In genomic region chr14:55513491-55513890, GRCh38 we compare ENCODE assay signal across 26 cellular contexts.
"Had no signal": no experiment of that assay in that cellular context is flagged by ENCODE, and none has a peak within 500 bp of the region (broad histone marks: within the 10 kb centered on the region; RNA-seq: fewer than 3 reads in every experiment).

No MANE protein-coding gene starts in this region.

- H3K36me3 ChIP-seq: stomach, suprapubic skin, thoracic aorta, thyroid gland, tibial artery, tibial nerve, transverse colon, upper lobe of left lung, upper lobe of right lung, uterus, vagina had no signal

- DNase-seq: stimulated activated CD4-positive, alpha-beta T cell treated with anti-CD3 and anti-CD28 coated beads, Interleukin-2, amount 100 ng/mL, for 48 hours; stimulated activated CD4-positive, alpha-beta T cell treated with anti-CD3 and anti-CD28 coated beads, Interleukin-4, amount 100 ng/mL, for 1 hour; stimulated activated CD4-positive, alpha-beta T cell treated with anti-CD3 and anti-CD28 coated beads, Interleukin-4, amount 100 ng/mL, for 24 hours; stimulated activated CD4-positive, alpha-beta T cell treated with anti-CD3 and anti-CD28 coated beads, Interleukin-4, amount 100 ng/mL, for 4 hours; stimulated activated CD8-positive, alpha-beta memory T cell treated with anti-CD3 and anti-CD28 coated beads, Interleukin-4, amount 100 ng/mL, for 48 hours; stimulated activated naive B cell treated with anti-CD40 and anti-IgM and Interleukin-4, amounts not matched to agents 10 μg/mL and 1 μg/mL and 100 μg/mL, for 72 hours; stimulated activated naive CD4-positive, alpha-beta T cell; stimulated activated naive CD4-positive, alpha-beta T cell treated with Interleukin-2 at 50 U/mL for 16 hours; stimulated activated naive CD8-positive, alpha-beta T cell treated with anti-CD3 and anti-CD28 coated beads, Interleukin-15, amount 100 ng/mL, for 72 hours; stimulated activated naive CD8-positive, alpha-beta T cell treated with anti-CD3 and anti-CD28 coated beads, Interleukin-15, Interleukin-2, amounts not matched to agents 100 U/mL and 50 U/mL, for 24 hours; stomach; substantia nigra; testis; thyroid gland; tibial artery; transverse colon; trophoblast cell; upper lobe of right lung; uterus had no signal

- ATAC-seq: stimulated activated effector memory CD8-positive, alpha-beta T cell treated with anti-CD3 and anti-CD28 coated beads, Interleukin-12 subunit alpha, Interleukin-12 subunit beta, amount 100 ng/mL, for 72 hours; stimulated activated memory B cell treated with anti-CD40 and anti-IgM and Interleukin-4, amounts not matched to agents 10 μg/mL and 1 μg/mL and 100 μg/mL, for 72 hours; stimulated activated naive B cell treated with anti-CD40 and anti-IgM and Interleukin-4, amounts not matched to agents 10 μg/mL and 1 μg/mL and 100 μg/mL, for 72 hours; stimulated activated naive CD8-positive, alpha-beta T cell treated with anti-CD3 and anti-CD28 coated beads, Interleukin-15, amount 100 ng/mL, for 72 hours; stimulated activated naive CD8-positive, alpha-beta T cell treated with anti-CD3 and anti-CD28 coated beads, Interleukin-15, Interleukin-2, amounts not matched to agents 100 U/mL and 50 U/mL, for 24 hours; upper lobe of right lung had no signal

- H3K27ac ChIP-seq: stomach, suprapubic skin, testis, thoracic aorta, thyroid gland, tibial artery, tibial nerve, transverse colon, upper lobe of left lung, upper lobe of right lung, uterus, vagina had no signal

- H3K27me3 ChIP-seq: stomach, suprapubic skin, testis, thyroid gland, tibial artery, tibial nerve, transverse colon, upper lobe of left lung, upper lobe of right lung, uterus, vagina had no signal

- H3K9me3 ChIP-seq: stomach, suprapubic skin, testis, thoracic aorta, thyroid gland, tibial artery, transverse colon, upper lobe of right lung, uterus, vagina had no signal

- H3K4me3 ChIP-seq: stomach, suprapubic skin, testis, thoracic aorta, thyroid gland, tibial artery, tibial nerve, transverse colon, upper lobe of left lung, upper lobe of right lung, uterus, vagina had no signal

- H3K4me1 ChIP-seq: stomach, thyroid gland, transverse colon, upper lobe of left lung, upper lobe of right lung, uterus, vagina had no signal
